ENCODE assay signal across 1 cellular context in the genomic region with DNA sequence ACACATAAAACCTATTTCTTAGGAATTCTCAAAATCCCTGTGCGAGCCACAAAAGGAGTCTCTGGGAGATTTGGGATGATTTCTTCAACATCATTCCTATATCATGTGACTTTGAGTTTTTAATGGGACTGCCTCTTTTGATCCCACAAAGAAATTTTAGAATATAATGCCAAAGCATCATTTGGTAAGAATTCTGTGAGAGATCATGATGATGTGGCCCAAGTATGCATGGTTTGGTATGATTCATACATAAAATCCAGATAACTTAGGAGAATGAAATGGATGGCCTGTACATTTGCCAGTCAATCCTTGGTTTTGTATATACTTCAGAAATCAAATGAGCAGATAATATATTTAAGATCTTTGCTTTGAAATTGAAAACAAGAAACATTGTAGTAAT.
A peak's percentile ranks its signal among the peaks of the same experiment; 100 is the strongest.
TF ChIP-seq lines count a peak whose summit lies in the region.

No MANE protein-coding gene starts in this region.

TF ChIP-seq in SK-N-SH, 30 proteins besides CTCF, POLR2A, EP300 and RAD21 (continued from another document):
- TF ChIP-seq, protein P1, sequence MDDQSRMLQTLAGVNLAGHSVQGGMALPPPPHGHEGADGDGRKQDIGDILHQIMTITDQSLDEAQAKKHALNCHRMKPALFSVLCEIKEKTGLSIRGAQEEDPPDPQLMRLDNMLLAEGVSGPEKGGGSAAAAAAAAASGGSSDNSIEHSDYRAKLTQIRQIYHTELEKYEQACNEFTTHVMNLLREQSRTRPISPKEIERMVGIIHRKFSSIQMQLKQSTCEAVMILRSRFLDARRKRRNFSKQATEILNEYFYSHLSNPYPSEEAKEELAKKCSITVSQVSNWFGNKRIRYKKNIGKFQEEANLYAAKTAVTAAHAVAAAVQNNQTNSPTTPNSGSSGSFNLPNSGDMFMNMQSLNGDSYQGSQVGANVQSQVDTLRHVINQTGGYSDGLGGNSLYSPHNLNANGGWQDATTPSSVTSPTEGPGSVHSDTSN (IDR thresholded peaks at IDR 0.05): peak; percentile 86
- TF ChIP-seq NFIC (IDR thresholded peaks at IDR 0.05; ENCODE audit: borderline replicate concordance): peak; percentile 42; the same call in 1 of the 2 replicates
- TF ChIP-seq, protein P2, sequence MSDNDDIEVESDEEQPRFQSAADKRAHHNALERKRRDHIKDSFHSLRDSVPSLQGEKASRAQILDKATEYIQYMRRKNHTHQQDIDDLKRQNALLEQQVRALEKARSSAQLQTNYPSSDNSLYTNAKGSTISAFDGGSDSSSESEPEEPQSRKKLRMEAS (IDR thresholded peaks at IDR 0.05; ENCODE audit: low read depth): no peak; the same call in 1 of the 2 replicates
- TF ChIP-seq, protein P3, sequence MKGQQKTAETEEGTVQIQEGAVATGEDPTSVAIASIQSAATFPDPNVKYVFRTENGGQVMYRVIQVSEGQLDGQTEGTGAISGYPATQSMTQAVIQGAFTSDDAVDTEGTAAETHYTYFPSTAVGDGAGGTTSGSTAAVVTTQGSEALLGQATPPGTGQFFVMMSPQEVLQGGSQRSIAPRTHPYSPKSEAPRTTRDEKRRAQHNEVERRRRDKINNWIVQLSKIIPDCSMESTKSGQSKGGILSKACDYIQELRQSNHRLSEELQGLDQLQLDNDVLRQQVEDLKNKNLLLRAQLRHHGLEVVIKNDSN (IDR thresholded peaks at IDR 0.05; ENCODE audit: borderline replicate concordance, low read depth): peak; percentile 47; the same call in 1 of the 2 replicates
- TF ChIP-seq MEF2A (IDR thresholded peaks at IDR 0.05; ENCODE audit: borderline replicate concordance, low read depth): no peak
- no peak for TF ChIP-seq TAF1 (IDR thresholded peaks at IDR 0.05; ENCODE audit: borderline replicate concordance, low read depth, low read length)
- TF ChIP-seq POLR2AphosphoS5 (IDR thresholded peaks at IDR 0.05; ENCODE audit: low read depth, low read length): peak; percentile 42; the same call in 1 of the 2 replicates
- TF ChIP-seq FOXJ3 (CRISPR knock-in tag; IDR thresholded peaks at IDR 0.05): no peak
- no peak for TF ChIP-seq FOXM1 (IDR thresholded peaks at IDR 0.05; ENCODE audit: low read depth)
- no peak for TF ChIP-seq MXI1 (IDR thresholded peaks at IDR 0.05; ENCODE audit: low read depth, low read length)
- TF ChIP-seq, protein P4, sequence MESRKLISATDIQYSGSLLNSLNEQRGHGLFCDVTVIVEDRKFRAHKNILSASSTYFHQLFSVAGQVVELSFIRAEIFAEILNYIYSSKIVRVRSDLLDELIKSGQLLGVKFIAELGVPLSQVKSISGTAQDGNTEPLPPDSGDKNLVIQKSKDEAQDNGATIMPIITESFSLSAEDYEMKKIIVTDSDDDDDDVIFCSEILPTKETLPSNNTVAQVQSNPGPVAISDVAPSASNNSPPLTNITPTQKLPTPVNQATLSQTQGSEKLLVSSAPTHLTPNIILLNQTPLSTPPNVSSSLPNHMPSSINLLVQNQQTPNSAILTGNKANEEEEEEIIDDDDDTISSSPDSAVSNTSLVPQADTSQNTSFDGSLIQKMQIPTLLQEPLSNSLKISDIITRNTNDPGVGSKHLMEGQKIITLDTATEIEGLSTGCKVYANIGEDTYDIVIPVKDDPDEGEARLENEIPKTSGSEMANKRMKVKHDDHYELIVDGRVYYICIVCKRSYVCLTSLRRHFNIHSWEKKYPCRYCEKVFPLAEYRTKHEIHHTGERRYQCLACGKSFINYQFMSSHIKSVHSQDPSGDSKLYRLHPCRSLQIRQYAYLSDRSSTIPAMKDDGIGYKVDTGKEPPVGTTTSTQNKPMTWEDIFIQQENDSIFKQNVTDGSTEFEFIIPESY (IDR thresholded peaks at IDR 0.05; ENCODE audit: borderline replicate concordance, low read depth): no peak
- peak; percentile 80 for TF ChIP-seq TCF12 (IDR thresholded peaks at IDR 0.05)
- no peak for TF ChIP-seq SIN3A (IDR thresholded peaks at IDR 0.05; ENCODE audit: borderline replicate concordance, low read depth, low read length)
- no peak for TF ChIP-seq EZH2phosphoT487 (IDR thresholded peaks at IDR 0.05; ENCODE audit: borderline replicate concordance, low read depth)
- TF ChIP-seq RXRA (IDR thresholded peaks at IDR 0.05; ENCODE audit: borderline replicate concordance, low read depth): no peak
- TF ChIP-seq FOSL2 (IDR thresholded peaks at IDR 0.05; ENCODE audit: borderline replicate concordance, low read depth): peak; percentile 91
- no peak for TF ChIP-seq YY1 (IDR thresholded peaks at IDR 0.05; ENCODE audit: low read depth)
- TF ChIP-seq GATA2 (CRISPR knock-in tag; IDR thresholded peaks at IDR 0.05): no peak
- no peak for TF ChIP-seq RCOR1 (IDR thresholded peaks at IDR 0.05; ENCODE audit: low read length)
- TF ChIP-seq, protein P5, sequence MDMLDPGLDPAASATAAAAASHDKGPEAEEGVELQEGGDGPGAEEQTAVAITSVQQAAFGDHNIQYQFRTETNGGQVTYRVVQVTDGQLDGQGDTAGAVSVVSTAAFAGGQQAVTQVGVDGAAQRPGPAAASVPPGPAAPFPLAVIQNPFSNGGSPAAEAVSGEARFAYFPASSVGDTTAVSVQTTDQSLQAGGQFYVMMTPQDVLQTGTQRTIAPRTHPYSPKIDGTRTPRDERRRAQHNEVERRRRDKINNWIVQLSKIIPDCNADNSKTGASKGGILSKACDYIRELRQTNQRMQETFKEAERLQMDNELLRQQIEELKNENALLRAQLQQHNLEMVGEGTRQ (IDR thresholded peaks at IDR 0.05; ENCODE audit: borderline replicate concordance, low read depth, low read length): no peak
- TF ChIP-seq RFX5 (IDR thresholded peaks at IDR 0.05; ENCODE audit: low read length): no peak
- TF ChIP-seq SMC3 (IDR thresholded peaks at IDR 0.05; ENCODE audit: low read depth, low read length): no peak
- TF ChIP-seq, protein P6, sequence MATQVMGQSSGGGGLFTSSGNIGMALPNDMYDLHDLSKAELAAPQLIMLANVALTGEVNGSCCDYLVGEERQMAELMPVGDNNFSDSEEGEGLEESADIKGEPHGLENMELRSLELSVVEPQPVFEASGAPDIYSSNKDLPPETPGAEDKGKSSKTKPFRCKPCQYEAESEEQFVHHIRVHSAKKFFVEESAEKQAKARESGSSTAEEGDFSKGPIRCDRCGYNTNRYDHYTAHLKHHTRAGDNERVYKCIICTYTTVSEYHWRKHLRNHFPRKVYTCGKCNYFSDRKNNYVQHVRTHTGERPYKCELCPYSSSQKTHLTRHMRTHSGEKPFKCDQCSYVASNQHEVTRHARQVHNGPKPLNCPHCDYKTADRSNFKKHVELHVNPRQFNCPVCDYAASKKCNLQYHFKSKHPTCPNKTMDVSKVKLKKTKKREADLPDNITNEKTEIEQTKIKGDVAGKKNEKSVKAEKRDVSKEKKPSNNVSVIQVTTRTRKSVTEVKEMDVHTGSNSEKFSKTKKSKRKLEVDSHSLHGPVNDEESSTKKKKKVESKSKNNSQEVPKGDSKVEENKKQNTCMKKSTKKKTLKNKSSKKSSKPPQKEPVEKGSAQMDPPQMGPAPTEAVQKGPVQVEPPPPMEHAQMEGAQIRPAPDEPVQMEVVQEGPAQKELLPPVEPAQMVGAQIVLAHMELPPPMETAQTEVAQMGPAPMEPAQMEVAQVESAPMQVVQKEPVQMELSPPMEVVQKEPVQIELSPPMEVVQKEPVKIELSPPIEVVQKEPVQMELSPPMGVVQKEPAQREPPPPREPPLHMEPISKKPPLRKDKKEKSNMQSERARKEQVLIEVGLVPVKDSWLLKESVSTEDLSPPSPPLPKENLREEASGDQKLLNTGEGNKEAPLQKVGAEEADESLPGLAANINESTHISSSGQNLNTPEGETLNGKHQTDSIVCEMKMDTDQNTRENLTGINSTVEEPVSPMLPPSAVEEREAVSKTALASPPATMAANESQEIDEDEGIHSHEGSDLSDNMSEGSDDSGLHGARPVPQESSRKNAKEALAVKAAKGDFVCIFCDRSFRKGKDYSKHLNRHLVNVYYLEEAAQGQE (IDR thresholded peaks at IDR 0.05; ENCODE audit: low read depth, low read length): no peak
- TF ChIP-seq TEAD4 (IDR thresholded peaks at IDR 0.05; ENCODE audit: borderline replicate concordance, insufficient read depth): peak; percentile 86; the same call in 1 of the 2 replicates
- no peak for TF ChIP-seq CHD2 (IDR thresholded peaks at IDR 0.05; ENCODE audit: low read length, partially characterized antibody)
TF ChIP-seq in SK-N-SH: peak in this region for 8.
